8 cellular contexts compared by ENCODE assay signal in the genomic region with DNA sequence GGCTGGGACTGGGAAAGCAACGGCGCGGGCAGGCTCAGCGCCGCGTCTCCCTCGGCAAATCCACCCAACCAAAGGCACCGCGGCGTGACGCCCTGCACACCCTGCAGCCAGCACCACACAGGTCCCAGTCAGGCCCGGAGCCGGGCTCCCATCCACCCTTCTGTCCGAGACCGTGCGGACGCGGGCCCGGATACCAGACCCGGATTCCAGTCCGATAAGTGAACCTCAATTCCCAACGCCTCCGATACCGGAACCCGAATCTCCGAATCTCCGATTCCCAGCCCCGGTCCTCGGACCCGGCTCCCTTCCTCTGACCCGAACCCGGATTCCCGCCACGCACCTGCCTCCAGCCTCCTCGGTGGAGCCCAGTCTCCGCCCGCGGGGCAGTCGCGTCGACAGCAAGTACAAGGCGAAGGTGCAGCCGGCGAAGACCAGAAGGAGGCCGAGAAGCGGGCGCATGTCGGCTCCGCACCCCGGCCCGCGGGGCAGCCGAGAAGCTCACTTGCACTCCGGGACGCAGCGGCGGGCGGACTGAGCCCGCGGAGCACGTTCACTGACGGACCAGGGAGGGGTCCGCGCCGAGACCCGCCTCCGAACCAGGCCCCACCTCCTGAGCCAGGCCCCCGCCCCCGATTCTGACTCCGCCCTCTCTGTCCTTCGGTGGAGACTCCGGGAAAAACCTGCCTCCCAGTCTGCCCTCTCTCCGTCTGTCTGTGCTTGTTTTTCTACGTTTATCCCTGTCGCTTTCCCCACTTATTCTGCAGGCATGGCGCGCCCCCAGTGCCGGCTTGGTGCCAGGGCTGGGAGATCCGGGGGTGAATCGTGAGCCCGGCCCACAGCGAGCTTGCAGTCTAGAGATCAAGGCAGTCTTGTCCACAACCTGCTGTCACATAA. TPM values are rescaled to one million over a fixed set of nuclear protein-coding genes. Genes with fewer than 3 reads are reported as not detected.
A peak's percentile ranks its signal among the peaks of the same experiment; 100 is the strongest.
DNase-seq lines count a peak whose midpoint lies in the region; ATAC-seq and TF ChIP-seq lines count a peak whose summit lies in the region.

TSS of gene TMEM41A (minus strand) at position 533 of the 894 bp plus-strand sequence. CDS start at position 459, 74 bp downstream.

- peaks cover 30% of the 10 kb centered on the region for H3K36me3 ChIP-seq in BE2C

- H3K36me3 Mint-ChIP-seq in activated CD4-positive, alpha-beta T cell treated with anti-CD3 and anti-CD28 coated beads for 36 hours (ENCODE audit: low read depth), result peaks cover 19% of the 10 kb centered on the region

- CTCF ChIA-PET in activated CD4-positive, alpha-beta T cell treated with anti-CD3 and anti-CD28 coated beads for 36 hours (lab: Charles Lee), result interaction anchor here (0.6 to 1.0 kb wide), 3 partner anchors 49 to 921 kb away, joined by 3 read pairs; no protein-coding TSS in a partner anchor

- peak; percentile 95 for ATAC-seq in HG03439 (IDR thresholded peaks at IDR 0.05; ENCODE audit: unreplicated experiment)
- ATAC-seq in activated CD4-positive, alpha-beta T cell treated with anti-CD3 and anti-CD28 coated beads for 36 hours, result peak; percentile 99

- peaks cover 4% of the 10 kb centered on the region for H3K4me1 ChIP-seq in BE2C

- H3K9me3 Mint-ChIP-seq in activated CD4-positive, alpha-beta T cell treated with anti-CD3 and anti-CD28 coated beads for 36 hours (ENCODE audit: low read depth), result no peaks in the 10 kb centered on the region

- H3K27me3 ChIP-seq in BE2C, result no peaks in the 10 kb centered on the region

- H3K27ac Mint-ChIP-seq in activated CD4-positive, alpha-beta T cell treated with anti-CD3 and anti-CD28 coated beads for 36 hours, result peak within 1 kb of the TSS; percentile 91

- DNase-seq in BE2C (peak; percentile 97), GM19238 (ENCODE audit: insufficient read length, low spot score) (peak; percentile 92), NCI-H510A (lab: John Stamatoyannopoulos, UW) (peak; percentile 70), choroid plexus epithelial cell (ENCODE audit: low read depth) (peak; percentile 94), kidney glomerular epithelial cell (lab: John Stamatoyannopoulos, UW) (peak; percentile 83)
- peak; percentile 96 for DNase-seq in activated CD4-positive, alpha-beta T cell treated with anti-CD3 and anti-CD28 coated beads for 36 hours
- DNase-seq in stimulated activated CD4-positive, alpha-beta T cell treated with anti-CD3 and anti-CD28 coated beads, Interleukin-15, amount 100 ng/mL, for 48 hours (ENCODE audit: low read depth in 2 of 2), result peak; percentile 87 to 90

- H3K4me3 Mint-ChIP-seq in activated CD4-positive, alpha-beta T cell treated with anti-CD3 and anti-CD28 coated beads for 36 hours, result peak within 1 kb of the TSS; percentile 98

- intact Hi-C loops in activated CD4-positive, alpha-beta T cell treated with anti-CD3 and anti-CD28 coated beads for 36 hours (cut with DNase I, micrococcal nuclease), result loop anchor here (1.0 to 2.0 kb wide), 8 partner anchors 54 to 686 kb away; partner anchors contain the start of genes LIPH (in 2 of the 2), SENP2 (in 2 of the 2) and VPS8 (in 1 of the 2)

- POLR2A ChIA-PET in activated CD4-positive, alpha-beta T cell treated with anti-CD3 and anti-CD28 coated beads for 36 hours (lab: Charles Lee), result interaction anchor here (0.6 to 1.3 kb wide), 6 partner anchors 11 to 88 kb away, joined by 3 read pairs; partner anchors contain the start of genes LIPH and SENP2

- peak within 1 kb of the TSS; percentile 97 for H3K4me3 ChIP-seq in BE2C (ENCODE audit: low read depth, low read length)
- peak within 1 kb of the TSS; percentile 97 for H3K4me3 ChIP-seq in choroid plexus epithelial cell (ENCODE audit: low read depth, low read length)

- H3K27me3 Mint-ChIP-seq in activated CD4-positive, alpha-beta T cell treated with anti-CD3 and anti-CD28 coated beads for 36 hours, result no peaks in the 10 kb centered on the region

- no peaks in the 10 kb centered on the region for H3K9me3 ChIP-seq in BE2C

- peaks cover 18% of the 10 kb centered on the region for H3K4me1 Mint-ChIP-seq in activated CD4-positive, alpha-beta T cell treated with anti-CD3 and anti-CD28 coated beads for 36 hours

- TF ChIP-seq CTCF in BE2C (IDR thresholded peaks at IDR 0.05; ENCODE audit: low read depth, low read length), result no peak; the same call in 1 of the 2 replicates
- no peak for TF ChIP-seq CTCF in choroid plexus epithelial cell (conservative IDR thresholded peaks at IDR 0.05; ENCODE audit: low read depth, low read length)

RNA-seq across cellular contexts. Expression of gene TMEM41A, which starts in this region (rescaled TPM):
- 23.3 TPM for polyA plus RNA-seq in BE2C (2012; ENCODE audit: insufficient read depth, insufficient read length, low read depth)
- total RNA-seq in activated CD4-positive, alpha-beta T cell treated with anti-CD3 and anti-CD28 coated beads for 36 hours, result 10 to 100 TPM; 19.6 to 21.6 TPM

Comparison
In these comparisons a context has a peak if more than half of its experiments do, and no peak if none do; other contexts are left out.
1. Peak in every context shown above with its lines: DNase-seq, ATAC-seq and H3K4me3 ChIP-seq.